ENCODE assay signal across 1 cellular context in genomic region chr12:51351913-51352532, GRCh38.
TF ChIP-seq lines count a peak whose summit lies in the region.

No MANE protein-coding gene starts in this region.

TF ChIP-seq in K562, 482 proteins besides CTCF, POLR2A, EP300 and RAD21 (continued from another document):
- TF ChIP-seq ELK3 (CRISPR knock-in tag; IDR thresholded peaks at IDR 0.05) (no peak), TAF9B (IDR thresholded peaks at IDR 0.05; ENCODE audit: partially characterized antibody) (no peak), RBFOX2 (IDR thresholded peaks at IDR 0.05; ENCODE audit: low read depth, low read length) (no peak), ETV5 (CRISPR knock-in tag; IDR thresholded peaks at IDR 0.05; ENCODE audit: low read depth) (no peak), CTBP1 (IDR thresholded peaks at IDR 0.05; ENCODE audit: borderline replicate concordance) (peak; percentile 48; the same call in 1 of the 2 replicates), DEAF1 (CRISPR knock-in tag; IDR thresholded peaks at IDR 0.05) (peak; percentile 75), ZBTB33 (CRISPR knock-in tag; IDR thresholded peaks at IDR 0.05) (peak; percentile 33; the same call in 1 of the 2 replicates), RNF2 (IDR thresholded peaks at IDR 0.05) (no peak), E2F3 (CRISPR knock-in tag; IDR thresholded peaks at IDR 0.05) (no peak), XRCC5 (IDR thresholded peaks at IDR 0.05; ENCODE audit: low read depth, low read length) (0 out of 2 replicates have a peak, but pooled peaks have one; percentile 30), JUND (IDR thresholded peaks at IDR 0.05; ENCODE audit: borderline replicate concordance, low read depth, low read length) (0 out of 2 replicates have a peak, but pooled peaks have one; percentile 5), JUND (tag; IDR thresholded peaks at IDR 0.05; ENCODE audit: borderline replicate concordance, low read depth, low read length) (no peak), JUNB (CRISPR knock-in tag; conservative IDR thresholded peaks at IDR 0.05) (no peak), NRF1 (conservative IDR thresholded peaks at IDR 0.05 in 1 of 2, IDR thresholded peaks at IDR 0.05 in 1 of 2) (peak; percentile 64 to 73), DMBX1 (CRISPR knock-in tag; IDR thresholded peaks at IDR 0.05; ENCODE audit: borderline replicate concordance) (no peak), YY1 (IDR thresholded peaks at IDR 0.05; ENCODE audit: borderline replicate concordance in 1 of 3, control insufficient read depth in 1 of 3, extremely low read depth in 1 of 3, insufficient read depth in 3 of 3, insufficient read length in 1 of 3, insufficient replicate concordance in 2 of 3, low read depth in 1 of 3, low read length in 2 of 3) (peak in 1 of 3 experiments; percentile 49), RB1 (IDR thresholded peaks at IDR 0.05; ENCODE audit: low read depth) (peak; percentile 25; the same call in 1 of the 2 replicates), TRIM28 (IDR thresholded peaks at IDR 0.05) (no peak), STAG1 (CRISPR knock-in tag; IDR thresholded peaks at IDR 0.05; ENCODE audit: borderline replicate concordance) (peak; percentile 92), CREM (IDR thresholded peaks at IDR 0.05; ENCODE audit: low read depth) (0 out of 2 replicates have a peak, but pooled peaks have one; percentile 20), MAX (CRISPR knock-in tag; IDR thresholded peaks at IDR 0.05) (0 out of 2 replicates have a peak, but pooled peaks have one; percentile 8), BRCA1 (IDR thresholded peaks at IDR 0.05) (no peak), BRCA1 (CRISPR knock-in tag; IDR thresholded peaks at IDR 0.05) (no peak), SMARCE1 (IDR thresholded peaks at IDR 0.05) (no peak), GTF2A2 (tag; IDR thresholded peaks at IDR 0.05) (no peak), DPF2 (IDR thresholded peaks at IDR 0.05) (no peak), RCOR1 (IDR thresholded peaks at IDR 0.05; ENCODE audit: borderline replicate concordance in 1 of 2, low read depth in 2 of 2, low read length in 2 of 2) (peak in 1 of 2 experiments; percentile 22; a peak in 1 of 4 replicates), THRAP3 (IDR thresholded peaks at IDR 0.05; ENCODE audit: borderline replicate concordance) (no peak), PHF20 (IDR thresholded peaks at IDR 0.05; ENCODE audit: partially characterized antibody) (no peak), MYC (IDR thresholded peaks at IDR 0.05; ENCODE audit: low read depth, low read length) (peak; percentile 19; the same call in 1 of the 2 replicates), MYC (CRISPR knock-in tag; IDR thresholded peaks at IDR 0.05; ENCODE audit: borderline replicate concordance, low read depth) (no peak), MAZ (CRISPR knock-in tag; conservative IDR thresholded peaks at IDR 0.05 in 1 of 2, IDR thresholded peaks at IDR 0.05 in 1 of 2) (peak in 1 of 2 experiments; percentile 15; a peak in 1 of 4 replicates), ESRRA (IDR thresholded peaks at IDR 0.05; ENCODE audit: borderline replicate concordance, low read depth) (peak; percentile 17; the same call in 1 of the 2 replicates), SMC3 (conservative IDR thresholded peaks at IDR 0.05; ENCODE audit: insufficient read depth, low read depth, low read length) (peak; percentile 71)
